In genomic region chr20:30376767-30377658, GRCh38 we compare ENCODE assay signal across 8 cellular contexts.
DNase-seq lines count a peak whose midpoint lies in the region; ATAC-seq and TF ChIP-seq lines count a peak whose summit lies in the region.

No MANE protein-coding gene starts in this region.

- peak overlapping the region; percentile 77 for H4K12ac ChIP-seq in trophoblast cell (ENCODE audit: low read depth, low read length)

- H3K9me3 ChIP-seq in GM23248 (ENCODE audit: low read depth): no peaks in the 10 kb centered on the region
- H3K9me3 ChIP-seq in MM.1S (replicated peaks; ENCODE audit: insufficient read depth, low read length): no peaks in the 10 kb centered on the region
- H3K9me3 ChIP-seq in trophoblast cell (ENCODE audit: insufficient read depth, low read depth, low read length): peaks cover 4% of the 10 kb centered on the region
- H3K9me3 ChIP-seq in tibial nerve: no peaks in the 10 kb centered on the region

- H3K4ac ChIP-seq in trophoblast cell (ENCODE audit: low read depth, low read length): no peak overlapping the region

- H4K20me1 ChIP-seq in GM23248 (ENCODE audit: insufficient read depth) (no peaks in the 10 kb centered on the region), MM.1S (ENCODE audit: insufficient read depth, low read length) (no peaks in the 10 kb centered on the region)

- H3K36me3 ChIP-seq in GM23248 (ENCODE audit: low read depth): peaks cover 6% of the 10 kb centered on the region
- H3K36me3 ChIP-seq in MM.1S (replicated peaks; ENCODE audit: insufficient read depth, low read length): no peaks in the 10 kb centered on the region
- no peaks in the 10 kb centered on the region for H3K36me3 ChIP-seq in trophoblast cell (ENCODE audit: control insufficient read depth in 1 of 2, insufficient read depth in 2 of 2, low read length in 2 of 2)
- no peaks in the 10 kb centered on the region for H3K36me3 ChIP-seq in tibial nerve

- no peak overlapping the region for H3K23ac ChIP-seq in trophoblast cell (ENCODE audit: low read length)

- ATAC-seq in activated naive CD4-positive, alpha-beta T cell treated with anti-CD3 and anti-CD28 coated beads, Interleukin-2, amount 50 U/mL, for 72 hours: peak; percentile 92 to 95

- H2AK5ac ChIP-seq in trophoblast cell (ENCODE audit: low read length): no peak overlapping the region

- H2AFZ ChIP-seq in GM23248 (peak overlapping the region; percentile 86), MM.1S (ENCODE audit: low read length) (peak overlapping the region; percentile 80), trophoblast cell (ENCODE audit: insufficient read depth, low read length, poor library complexity) (peak overlapping the region; percentile 75)

- H3K14ac ChIP-seq in trophoblast cell (ENCODE audit: low read length): no peak overlapping the region

- H3K4me2 ChIP-seq in GM23248 (ENCODE audit: unreplicated experiment) (peak overlapping the region; percentile 76), MM.1S (ENCODE audit: low read depth, low read length) (peak overlapping the region; percentile 55), trophoblast cell (ENCODE audit: low read length) (peak overlapping the region; percentile 56)

- peak overlapping the region; percentile 86 for H3K4me3 ChIP-seq in GM23248
- peak overlapping the region; percentile 66 for H3K4me3 ChIP-seq in MM.1S (ENCODE audit: low read length)
- H3K4me3 ChIP-seq in trophoblast cell (ENCODE audit: low read depth, low read length): peak overlapping the region; percentile 78
- H3K4me3 ChIP-seq in tibial nerve: peak overlapping the region; percentile 30 to 85 (median 68)

- TF ChIP-seq CTCF in MM.1S (IDR thresholded peaks at IDR 0.05; ENCODE audit: low read length) (peak; percentile 34), tibial nerve (IDR thresholded peaks at IDR 0.05) (peak in 4 of 5 experiments; percentile 13 to 74 (median 70))

- peaks cover 14 to 21% of the 10 kb centered on the region in 2 donors for H3K36me3 Mint-ChIP-seq in activated naive CD4-positive, alpha-beta T cell treated with anti-CD3 and anti-CD28 coated beads, Interleukin-2, amount 50 U/mL, for 72 hours

- H3K9me3 Mint-ChIP-seq in activated naive CD4-positive, alpha-beta T cell treated with anti-CD3 and anti-CD28 coated beads, Interleukin-2, amount 50 U/mL, for 72 hours: peaks cover 5 to 21% of the 10 kb centered on the region in 2 donors

- H3K79me2 ChIP-seq in GM23248 (ENCODE audit: insufficient read depth) (peaks cover 26% of the 10 kb centered on the region), MM.1S (ENCODE audit: low read length) (no peaks in the 10 kb centered on the region), trophoblast cell (ENCODE audit: control insufficient read depth, insufficient read depth, low read length, poor library complexity) (no peaks in the 10 kb centered on the region)

- intact Hi-C loops in head of caudate nucleus (cut with DNase I): no loop called here

- peak overlapping the region; percentile 88 for H3K9ac ChIP-seq in GM23248
- peak overlapping the region; percentile 75 for H3K9ac ChIP-seq in MM.1S (ENCODE audit: low read length)
- peak overlapping the region; percentile 55 for H3K9ac ChIP-seq in trophoblast cell (ENCODE audit: low read length)

- no peak overlapping the region for H2BK5ac ChIP-seq in trophoblast cell (ENCODE audit: low read depth, low read length, poor library complexity)

- peaks cover 2% of the 10 kb centered on the region for H3K79me1 ChIP-seq in trophoblast cell (ENCODE audit: low read length)

- H3F3A ChIP-seq in GM23248 (ENCODE audit: insufficient read depth): no peaks in the 10 kb centered on the region
- no peaks in the 10 kb centered on the region for H3F3A ChIP-seq in MM.1S (ENCODE audit: insufficient read depth, low read length)

- DNase-seq in DMS79 (lab: John Stamatoyannopoulos, UW): peak; percentile 20
- peak; percentile 87 for DNase-seq in GM23248
- DNase-seq in MM.1S: peak; percentile 79
- peak; percentile 87 for DNase-seq in SK-N-DZ (ENCODE audit: low spot score)
- peak; percentile 73 to 93 for DNase-seq in activated naive CD4-positive, alpha-beta T cell treated with anti-CD3 and anti-CD28 coated beads, Interleukin-2, amount 50 U/mL, for 72 hours (ENCODE audit: low spot score in 2 of 2)
- DNase-seq in head of caudate nucleus: peak; percentile 9 to 92 (median 78)
- DNase-seq in trophoblast cell: peak; percentile 77 to 86
- DNase-seq in tibial nerve (ENCODE audit: low spot score in 2 of 2): peak; percentile 47 to 54

- peak overlapping the region; percentile 91 for H4K8ac ChIP-seq in trophoblast cell (ENCODE audit: low read depth, low read length)

- WGBS in GM23248 (ENCODE audit: low coverage in 1 of 2, low lambda C conversion rate in 2 of 2, missing lambda C conversion rate in 2 of 2), 2 experiments: 9 to 10% methylated on average over 55 to 68 of the region's 70 CpGs
- no CpG with 5 or more reads among the region's 70 CpGs for WGBS in trophoblast cell (ENCODE audit: extremely low coverage, insufficient coverage, insufficient read length)
- 11 to 39% methylated on average over 61 to 67 of the region's 70 CpGs for WGBS in tibial nerve, 2 donors

- H3K27ac ChIP-seq in GM23248 (peak overlapping the region; percentile 67), MM.1S (ENCODE audit: low read length) (peak overlapping the region; percentile 71; the same call in 1 of the 2 replicates), trophoblast cell (ENCODE audit: low read depth, low read length) (no peak overlapping the region), tibial nerve (peak overlapping the region in 3 of 4 donors; percentile 42 to 86 (median 82))

- H2BK120ac ChIP-seq in trophoblast cell (ENCODE audit: insufficient read depth, low read length, poor library complexity): no peak overlapping the region

- H2BK12ac ChIP-seq in trophoblast cell (ENCODE audit: low read length): no peak overlapping the region

- no peak overlapping the region for H3K18ac ChIP-seq in trophoblast cell (ENCODE audit: low read length)

- in situ Hi-C loops in GM23248 (cut with MboI): no loop called here

- no peak for TF ChIP-seq POLR2A in tibial nerve (IDR thresholded peaks at IDR 0.05)

- no peak overlapping the region for H4K91ac ChIP-seq in trophoblast cell (ENCODE audit: low read depth, low read length)

- H3K4me1 ChIP-seq in GM23248 (ENCODE audit: insufficient read depth): no peaks in the 10 kb centered on the region
- no peaks in the 10 kb centered on the region for H3K4me1 ChIP-seq in MM.1S (ENCODE audit: low read length)
- H3K4me1 ChIP-seq in trophoblast cell (ENCODE audit: control insufficient read depth in 1 of 2, insufficient read depth in 2 of 2, low read length in 2 of 2): peaks cover 0 to 2% of the 10 kb centered on the region in 2 experiments
- H3K4me1 ChIP-seq in tibial nerve: peaks cover 0 to 15% (median 0%) of the 10 kb centered on the region in 4 donors

- H3K9me2 ChIP-seq in GM23248 (ENCODE audit: insufficient read depth) (no peaks in the 10 kb centered on the region), MM.1S (replicated peaks; ENCODE audit: insufficient read depth, low read length) (no peaks in the 10 kb centered on the region)

- peak in 1 of 2 donors; percentile 51 for TF ChIP-seq EP300 in tibial nerve (IDR thresholded peaks at IDR 0.05)

- H3K27me3 ChIP-seq in GM23248 (replicated peaks; ENCODE audit: insufficient read depth) (no peaks in the 10 kb centered on the region), MM.1S (replicated peaks; ENCODE audit: insufficient read depth, low read length) (no peaks in the 10 kb centered on the region), trophoblast cell (ENCODE audit: insufficient read depth, low read length) (no peaks in the 10 kb centered on the region), tibial nerve (no peaks in the 10 kb centered on the region)

- H3K27ac Mint-ChIP-seq in activated naive CD4-positive, alpha-beta T cell treated with anti-CD3 and anti-CD28 coated beads, Interleukin-2, amount 50 U/mL, for 72 hours: peak overlapping the region; percentile 48 to 92

Comparison
In these comparisons a context has a peak if more than half of its experiments do, and no peak if none do; other contexts are left out.
1. DNase-seq: peak in every context shown above with its lines; median percentile 87 in GM23248; 87 in SK-N-DZ; 83 in activated naive CD4-positive, alpha-beta T cell treated with anti-CD3 and anti-CD28 coated beads, Interleukin-2, amount 50 U/mL, for 72 hours; 82 in trophoblast cell; 79 in MM.1S; 78 in head of caudate nucleus; 50 in tibial nerve; 20 in DMS79.